Comparison of ENCODE assay signal across 33 cellular contexts in the genomic region with DNA sequence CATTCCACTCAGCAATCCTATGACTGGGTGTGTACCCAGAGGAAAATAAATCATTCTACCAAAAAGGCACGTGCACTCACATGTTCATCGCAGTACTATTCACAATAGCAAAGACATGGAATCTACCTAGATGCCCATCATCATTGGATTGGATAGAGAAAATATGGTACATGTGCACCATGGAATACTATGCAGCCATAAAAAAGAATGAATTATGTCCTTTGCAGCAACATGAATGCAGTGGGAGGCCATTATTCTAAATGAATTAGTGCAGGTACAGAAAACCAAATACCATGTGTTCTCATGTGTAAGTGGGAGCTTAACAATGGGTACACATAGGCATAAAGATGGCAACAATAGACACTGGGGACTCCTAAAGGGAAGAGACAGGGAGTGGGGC. TPM values are rescaled to one million over a fixed set of nuclear protein-coding genes. Genes with fewer than 3 reads are reported as not detected.
"Had no signal": no experiment of that assay in that cellular context is flagged by ENCODE, and none has a peak within 500 bp of the region (broad histone marks: within the 10 kb centered on the region; RNA-seq: fewer than 3 reads in every experiment).

No MANE protein-coding gene starts in this region.

- H3K9me3 ChIP-seq: ascending aorta, body of pancreas had no signal

- DNase-seq: activated effector memory CD4-positive, alpha-beta T cell treated with anti-CD3 and anti-CD28 coated beads, Interleukin-2, amount 50 U/mL, for 16 hours; activated effector memory CD4-positive, alpha-beta T cell treated with Interleukin-2 at 50 U/mL for 16 hours; activated gamma-delta T cell; activated gamma-delta T cell treated with Interleukin-2 at 50 U/mL for 16 hours; activated naive CD4-positive, alpha-beta T cell; activated naive CD4-positive, alpha-beta T cell treated with anti-CD3 and anti-CD28 coated beads for 36 hours; activated naive CD4-positive, alpha-beta T cell treated with anti-CD3 and anti-CD28 coated beads, Interleukin-2, amount 10 ng/mL, durations not matched to agents 7 days and 5 days; activated naive CD4-positive, alpha-beta T cell treated with anti-CD3 and anti-CD28 coated beads, Interleukin-2, amount 50 U/mL, for 16 hours; activated naive CD4-positive, alpha-beta T cell treated with Interleukin-2 at 50 U/mL for 16 hours; activated naive CD8-positive, alpha-beta T cell treated with anti-CD3 and anti-CD28 coated beads for 36 hours; activated naive CD8-positive, alpha-beta T cell treated with anti-CD3 and anti-CD28 coated beads, Interleukin-2, amount 10 ng/mL, durations not matched to agents 7 days and 5 days; activated naive CD8-positive, alpha-beta T cell treated with anti-CD3 and anti-CD28 coated beads, Interleukin-2, amount 50 U/mL, for 24 hours; activated T-cell treated with anti-CD3 and anti-CD28 coated beads, Interleukin-2, amount 50 U/mL, for 24 hours; activated T-cell treated with anti-CD3 and anti-CD28 coated beads, Interleukin-2, amount 50 U/mL, for 4 hours; activated T-cell treated with anti-CD3 and anti-CD28 coated beads, Interleukin-2, amount 50 U/mL, for 48 hours; activated T-cell treated with anti-CD3 and anti-CD28 coated beads, Interleukin-2, amount 50 U/mL, for 72 hours; adrenal gland; amniotic stem cell; amygdala; aorta; body of pancreas; brain microvascular endothelial cell; central memory CD4-positive, alpha-beta T cell; cerebellar nuclear complex had no signal

- H3K4me1 ChIP-seq: ascending aorta, body of pancreas, breast epithelium had no signal

- ATAC-seq: activated naive CD4-positive, alpha-beta T cell treated with anti-CD3 and anti-CD28 coated beads, Interleukin-2, amount 50 U/mL, for 72 hours; activated naive CD8-positive, alpha-beta T cell treated with anti-CD3 and anti-CD28 coated beads, Interleukin-2, amount 50 U/mL, for 24 hours; activated T-cell treated with anti-CD3 and anti-CD28 coated beads, Interleukin-2, amount 50 U/mL, for 4 hours; activated T-cell treated with anti-CD3 and anti-CD28 coated beads, Interleukin-2, amount 50 U/mL, for 72 hours; activated T-helper 17 cell treated with anti-CD3 and anti-CD28 coated beads, Interleukin-2, amount 50 U/mL, for 72 hours; body of pancreas had no signal

- H3K4me3 ChIP-seq: adrenal gland, ascending aorta, body of pancreas, breast epithelium, cardiac muscle cell had no signal

- H3K27me3 ChIP-seq: adrenal gland, ascending aorta, body of pancreas, brain microvascular endothelial cell, breast epithelium, cardiac muscle cell had no signal

- FAIRE-seq: astrocyte, bronchial epithelial cell had no signal

- H3K36me3 ChIP-seq: adrenal gland, ascending aorta, brain microvascular endothelial cell, breast epithelium, cardiac muscle cell had no signal

- H3K27ac ChIP-seq: adrenal gland, ascending aorta, body of pancreas, brain microvascular endothelial cell, breast epithelium, cardiac muscle cell had no signal

RNA-seq across cellular contexts. Expression of a gene that starts 39.9 kb away (rescaled TPM):
- total RNA-seq: activated naive CD4-positive, alpha-beta T cell treated with anti-CD3 and anti-CD28 coated beads for 36 hours; cardiac septum; chondrocyte had no signal
- polyA plus RNA-seq: aorta had no signal
